In the genomic region with DNA sequence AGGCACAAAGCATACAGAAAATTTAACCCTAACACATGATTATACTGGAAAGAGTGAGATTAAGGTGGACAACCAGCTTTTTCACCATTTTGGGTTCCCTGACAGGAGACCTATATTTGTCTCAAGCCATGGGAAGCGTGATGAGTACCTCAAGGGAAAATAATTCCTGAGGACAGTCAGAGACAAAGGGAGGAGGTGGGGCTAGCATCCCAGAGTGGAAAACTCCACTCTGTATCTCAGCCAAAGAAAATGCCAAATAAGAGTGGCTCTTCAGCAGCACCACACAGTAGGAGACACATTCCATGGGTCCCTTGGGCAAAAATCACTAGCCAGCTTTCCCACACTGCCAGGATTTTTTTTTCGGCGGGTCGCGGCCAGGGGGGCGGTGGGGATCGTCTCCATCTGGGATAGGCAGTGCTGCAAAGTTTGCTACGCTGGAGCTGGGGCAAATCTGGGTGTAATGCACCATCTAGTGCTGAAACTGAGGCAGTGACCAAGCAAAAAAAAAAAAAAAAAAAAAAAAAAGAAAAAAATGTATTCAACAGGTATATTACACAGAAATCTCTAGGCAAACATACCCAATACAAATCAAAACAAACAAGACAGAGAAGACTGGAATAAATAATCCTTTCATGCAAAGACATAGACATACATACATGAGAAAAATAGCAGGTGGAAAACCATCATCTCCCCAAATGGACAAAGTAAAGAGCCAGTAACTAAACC, we compare ENCODE assay signal across 8 cellular contexts.
DNase-seq lines count a peak whose midpoint lies in the region; ATAC-seq and TF ChIP-seq lines count a peak whose summit lies in the region.

No MANE protein-coding gene starts in this region.

- H3K4me2 ChIP-seq in DND-41 (ENCODE audit: insufficient read depth, low read length): no peak overlapping the region

- no peaks in the 10 kb centered on the region for H3K27me3 ChIP-seq in DND-41 (ENCODE audit: insufficient read depth, low read length, poor library complexity)
- H3K27me3 ChIP-seq in RWPE2 (ENCODE audit: insufficient read depth, poor library complexity, severe bottlenecking): no peaks in the 10 kb centered on the region

- H3K27ac ChIP-seq in DND-41 (ENCODE audit: low read length) (no peak overlapping the region), RWPE2 (ENCODE audit: poor library complexity, severe bottlenecking) (no peak overlapping the region)

- H3K36me3 ChIP-seq in DND-41 (ENCODE audit: insufficient read depth, low read length) (no peaks in the 10 kb centered on the region), RWPE2 (ENCODE audit: low read depth) (no peaks in the 10 kb centered on the region)

- H3K9ac ChIP-seq in DND-41 (ENCODE audit: low read depth, low read length): no peak overlapping the region

- H3K27me3 Mint-ChIP-seq in naive thymus-derived CD8-positive, alpha-beta T cell: peaks cover 14 to 29% (median 26%) of the 10 kb centered on the region in 5 donors

- no peaks in the 10 kb centered on the region for H3K79me2 ChIP-seq in DND-41 (ENCODE audit: insufficient read depth, low read length)

- no peak overlapping the region for H3K27ac Mint-ChIP-seq in naive thymus-derived CD8-positive, alpha-beta T cell

- no peak overlapping the region for H3K4me3 Mint-ChIP-seq in naive thymus-derived CD8-positive, alpha-beta T cell

- no peaks in the 10 kb centered on the region for H4K20me1 ChIP-seq in DND-41 (ENCODE audit: insufficient read depth, low read length)

- peaks cover 0 to 28% (median 11%) of the 10 kb centered on the region in 9 donors for H3K9me3 Mint-ChIP-seq in naive thymus-derived CD8-positive, alpha-beta T cell

- no peak overlapping the region for H3K4me3 ChIP-seq in DND-41 (ENCODE audit: low read depth in 1 of 2, low read length in 2 of 2)
- H3K4me3 ChIP-seq in HFF-Myc (replicated peaks; ENCODE audit: low read depth, low read length): peak overlapping the region; percentile 31; the same call in 1 of the 2 replicates
- H3K4me3 ChIP-seq in RWPE2 (ENCODE audit: severe bottlenecking): peak overlapping the region; percentile 16

- DNase-seq in DND-41 (no peak), HFF-Myc (ENCODE audit: extremely low read depth, low read depth) (no peak), RWPE2 (ENCODE audit: low spot score) (no peak), iPS DF 19.7 (ENCODE audit: low read depth, low spot score) (peak; percentile 28), NCI-H2227 treated with DMSO at 0.1 percent for 48 hours (lab: John Stamatoyannopoulos, UW) (no peak)
- no peak for DNase-seq in naive thymus-derived CD8-positive, alpha-beta T cell

- H3K9me3 ChIP-seq in DND-41 (ENCODE audit: insufficient read depth, low read length, severe bottlenecking) (peaks cover 3% of the 10 kb centered on the region), RWPE2 (ENCODE audit: severe bottlenecking) (peaks cover 5% of the 10 kb centered on the region)

- H3K36me3 Mint-ChIP-seq in naive thymus-derived CD8-positive, alpha-beta T cell: peaks cover 0 to 16% (median 2%) of the 10 kb centered on the region in 3 donors

- H3K4me1 Mint-ChIP-seq in naive thymus-derived CD8-positive, alpha-beta T cell: no peaks in the 10 kb centered on the region

- H2AFZ ChIP-seq in DND-41 (ENCODE audit: low read depth, low read length): no peak overlapping the region

- H3K4me1 ChIP-seq in DND-41 (ENCODE audit: insufficient read depth, low read length): no peaks in the 10 kb centered on the region
- H3K4me1 ChIP-seq in RWPE2 (ENCODE audit: insufficient read depth, poor library complexity, severe bottlenecking): no peaks in the 10 kb centered on the region

- POLR2A ChIA-PET in naive thymus-derived CD8-positive, alpha-beta T cell (lab: Charles Lee): no interaction called here

- TF ChIP-seq CTCF in DND-41 (IDR thresholded peaks at IDR 0.05; ENCODE audit: borderline replicate concordance, extremely low read depth, low read length, poor library complexity, severe bottlenecking) (peak; percentile 24), HFF-Myc (IDR thresholded peaks at IDR 0.05; ENCODE audit: low read depth, low read length, missing control alignments) (peak; percentile 26), RWPE2 (IDR thresholded peaks at IDR 0.05; ENCODE audit: poor library complexity, severe bottlenecking) (peak; percentile 48)

- ATAC-seq in DND-41 (ENCODE audit: insufficient read depth, low read depth) (no peak), RWPE2 (ENCODE audit: low read depth) (peak; percentile 59; the same call in 2 of the 3 replicates), HG03135 (IDR thresholded peaks at IDR 0.05; ENCODE audit: unreplicated experiment) (no peak), HG02623 (IDR thresholded peaks at IDR 0.05; ENCODE audit: unreplicated experiment) (no peak)
- ATAC-seq in naive thymus-derived CD8-positive, alpha-beta T cell: no peak

Comparison
In these comparisons a context has a peak if more than half of its experiments do, and no peak if none do; other contexts are left out.
1. H3K4me3 ChIP-seq: peak in HFF-Myc (single experiment) and RWPE2 (single experiment); none in DND-41 (0 of 2).
2. Peak in every context shown above with its lines, with median percentiles within 50 percentile points of each other: CTCF ChIP-seq.